ENCODE assay signal across 8 cellular contexts in genomic region chr5:93677344-93678021, GRCh38.
DNase-seq lines count a peak whose midpoint lies in the region; ATAC-seq, FAIRE-seq and TF ChIP-seq lines count a peak whose summit lies in the region.

No MANE protein-coding gene starts in this region.

- ATAC-seq in lower lobe of right lung (peak; percentile 33 to 77), HG02852 (IDR thresholded peaks at IDR 0.05; ENCODE audit: unreplicated experiment) (no peak)

- no peak for FAIRE-seq in bronchial epithelial cell (lab: Jason Lieb, UNC)

- intact Hi-C loops in lower lobe of right lung (cut with DNase I), result no loop called here

- DNase-seq in DMS53 treated with DMSO at 0.1 percent for 48 hours (lab: John Stamatoyannopoulos, UW; ENCODE audit: unreplicated experiment) (peak; percentile 94), NCI-H2196 treated with DMSO at 0.1 percent for 48 hours (lab: John Stamatoyannopoulos, UW; ENCODE audit: unreplicated experiment) (peak; percentile 66), bronchial epithelial cell (ENCODE audit: low read depth) (peak; percentile 55), lower lobe of right lung (peak; percentile 53), NAMALWA (ENCODE audit: low spot score) (no peak)
- no peak for DNase-seq in activated naive CD4-positive, alpha-beta T cell (lab: John Stamatoyannopoulos, UW)
- no peak for DNase-seq in stimulated activated naive CD4-positive, alpha-beta T cell (lab: John Stamatoyannopoulos, UW)

- H3K36me3 ChIP-seq in bronchial epithelial cell (ENCODE audit: control insufficient read depth, insufficient read depth, low read length) (no peaks in the 10 kb centered on the region), lower lobe of right lung (no peaks in the 10 kb centered on the region)

- H3K4me3 ChIP-seq in bronchial epithelial cell (ENCODE audit: low read depth, low read length) (no peak overlapping the region), lower lobe of right lung (no peak overlapping the region)

- no peaks in the 10 kb centered on the region for H3K4me1 ChIP-seq in lower lobe of right lung

- H3K9me3 ChIP-seq in lower lobe of right lung, result no peaks in the 10 kb centered on the region

- TF ChIP-seq CTCF in bronchial epithelial cell (IDR thresholded peaks at IDR 0.05; ENCODE audit: insufficient read depth, low read length, severe bottlenecking) (no peak), lower lobe of right lung (IDR thresholded peaks at IDR 0.05) (no peak)

- H3K27me3 ChIP-seq in bronchial epithelial cell (ENCODE audit: control insufficient read depth, insufficient read depth, low read length), result no peaks in the 10 kb centered on the region
- H3K27me3 ChIP-seq in lower lobe of right lung (ENCODE audit: low read depth), result no peaks in the 10 kb centered on the region

- no peak overlapping the region for H3K27ac ChIP-seq in lower lobe of right lung

Comparison
In these comparisons a context has a peak if more than half of its experiments do, and no peak if none do; other contexts are left out.
1. DNase-seq: peak in DMS53 treated with DMSO at 0.1 percent for 48 hours (single experiment), NCI-H2196 treated with DMSO at 0.1 percent for 48 hours (single experiment), bronchial epithelial cell (single experiment) and lower lobe of right lung (single experiment); none in NAMALWA (single experiment), activated naive CD4-positive, alpha-beta T cell (0 of 4) and stimulated activated naive CD4-positive, alpha-beta T cell (0 of 6).